29 cellular contexts compared by ENCODE assay signal in the genomic region with DNA sequence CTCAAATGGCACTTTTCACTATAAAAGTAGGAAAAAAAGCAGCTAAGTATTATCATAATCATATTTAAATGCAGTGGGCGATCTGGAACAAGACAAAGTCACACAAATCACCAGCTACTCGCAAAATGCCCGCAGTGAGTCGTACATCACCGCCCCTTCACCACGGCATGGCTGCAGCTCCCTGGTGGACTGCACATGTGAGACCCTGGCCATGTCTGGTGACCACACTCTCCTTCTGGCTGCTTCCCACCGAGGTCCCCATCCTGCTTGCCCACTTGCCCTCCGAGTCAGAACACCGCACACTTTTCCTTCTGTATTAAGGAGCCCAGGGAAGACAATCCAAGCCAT.
"Had no signal": no experiment of that assay in that cellular context is flagged by ENCODE, and none has a peak within 500 bp of the region (broad histone marks: within the 10 kb centered on the region; RNA-seq: fewer than 3 reads in every experiment).

No MANE protein-coding gene starts in this region.

- ATAC-seq: left colon; left lung; lower lobe of right lung; naive thymus-derived CD8-positive, alpha-beta T cell; pancreas; right cardiac atrium; sciatic nerve; stimulated activated naive B cell treated with anti-CD40 and anti-IgM and Interleukin-4, amounts not matched to agents 10 μg/mL and 1 μg/mL and 100 μg/mL, for 72 hours; stimulated activated naive CD8-positive, alpha-beta T cell treated with anti-CD3 and anti-CD28 coated beads, Interleukin-15, Interleukin-2, amounts not matched to agents 100 U/mL and 50 U/mL, for 24 hours had no signal

- H3K9me3 ChIP-seq: left lung, lower lobe of right lung, pancreas, prostate gland, stomach, testis, thyroid gland, transverse colon, upper lobe of left lung, vagina had no signal

- H3K4me3 ChIP-seq: left lung, lower lobe of right lung, pancreas, prostate gland, skin epidermis, stomach, testis, thyroid gland, transverse colon, upper lobe of left lung, vagina had no signal

- H3K36me3 ChIP-seq: left lung, lower lobe of right lung, pancreas, prostate gland, stomach, thyroid gland, transverse colon, upper lobe of left lung, vagina had no signal

- H3K27ac Mint-ChIP-seq: immature natural killer cell; naive thymus-derived CD8-positive, alpha-beta T cell; nephron; stimulated activated naive B cell treated with anti-CD40 and anti-IgM and Interleukin-4, amounts not matched to agents 10 μg/mL and 1 μg/mL and 100 μg/mL, for 72 hours had no signal

- H3K4me1 Mint-ChIP-seq: immature natural killer cell, nephron had no signal

- H3K27ac ChIP-seq: left lung, lower lobe of right lung, pancreas, prostate gland, skin epidermis, stomach, testis, thyroid gland, transverse colon, upper lobe of left lung, vagina had no signal

- DNase-seq: hypothalamus; immature natural killer cell; kidney; left colon; left lung; lower lobe of right lung; mammary epithelial cell; mesenchymal stem cell; naive thymus-derived CD8-positive, alpha-beta T cell; pancreas; retina; right cardiac atrium; stimulated activated CD4-positive, alpha-beta T cell treated with anti-CD3 and anti-CD28 coated beads, Interleukin-12 subunit alpha, Interleukin-12 subunit beta, amount 100 ng/mL, for 4 hours; stimulated activated CD4-positive, alpha-beta T cell treated with anti-CD3 and anti-CD28 coated beads, Interleukin-15, amount 100 ng/mL, for 24 hours; stimulated activated CD4-positive, alpha-beta T cell treated with anti-CD3 and anti-CD28 coated beads, Interleukin-2, amount 100 ng/mL, for 24 hours; stimulated activated CD4-positive, alpha-beta T cell treated with anti-CD3 and anti-CD28 coated beads, Interleukin-4, amount 100 ng/mL, for 1 hour; stimulated activated naive B cell treated with anti-CD40 and anti-IgM and Interleukin-4, amounts not matched to agents 10 μg/mL and 1 μg/mL and 100 μg/mL, for 72 hours; stimulated activated naive CD8-positive, alpha-beta T cell treated with anti-CD3 and anti-CD28 coated beads, Interleukin-15, Interleukin-2, amounts not matched to agents 100 U/mL and 50 U/mL, for 24 hours; stomach; testis; thyroid gland; transverse colon; upper lobe of left lung had no signal

- H3K27me3 ChIP-seq: left lung, pancreas, testis, thyroid gland, transverse colon, upper lobe of left lung, vagina had no signal

- H3K36me3 Mint-ChIP-seq: naive thymus-derived CD8-positive, alpha-beta T cell; stimulated activated naive B cell treated with anti-CD40 and anti-IgM and Interleukin-4, amounts not matched to agents 10 μg/mL and 1 μg/mL and 100 μg/mL, for 72 hours had no signal

- H3K9me3 Mint-ChIP-seq: immature natural killer cell; naive thymus-derived CD8-positive, alpha-beta T cell; nephron; neural crest cell; stimulated activated naive B cell treated with anti-CD40 and anti-IgM and Interleukin-4, amounts not matched to agents 10 μg/mL and 1 μg/mL and 100 μg/mL, for 72 hours had no signal

- H3K4me3 Mint-ChIP-seq: immature natural killer cell; naive thymus-derived CD8-positive, alpha-beta T cell; nephron; neural crest cell; stimulated activated naive B cell treated with anti-CD40 and anti-IgM and Interleukin-4, amounts not matched to agents 10 μg/mL and 1 μg/mL and 100 μg/mL, for 72 hours had no signal

- H3K4me1 ChIP-seq: pancreas, prostate gland, stomach, thyroid gland, transverse colon, vagina had no signal
